ENCODE assay signal across 9 cellular contexts in genomic region chr5:1345876-1346626, GRCh38. TPM values are rescaled to one million over a fixed set of nuclear protein-coding genes. Genes with fewer than 3 reads are reported as not detected.
DNase-seq lines count a peak whose midpoint lies in the region; ATAC-seq, FAIRE-seq and TF ChIP-seq lines count a peak whose summit lies in the region.
"Had no signal": no experiment of that assay in that cellular context is flagged by ENCODE, and none has a peak within 500 bp of the region (broad histone marks: within the 10 kb centered on the region; RNA-seq: fewer than 3 reads in every experiment).

No MANE protein-coding gene starts in this region.

- peaks cover 10 to 14% of the 10 kb centered on the region in 2 donors for H3K36me3 Mint-ChIP-seq in activated T-cell treated with anti-CD3 and anti-CD28 coated beads, Interleukin-2, amount 50 U/mL, for 72 hours (ENCODE audit: insufficient read depth in 2 of 2)
- H3K36me3 Mint-ChIP-seq in type B pancreatic cell: peaks cover 9% of the 10 kb centered on the region

- 67 to 80% (median 77%) methylated on average over 26 to 27 of the region's 27 CpGs for WGBS in small intestine, 3 donors

- intact Hi-C loops in lower lobe of right lung (cut with DNase I): no loop called here

- H3K27ac ChIP-seq in lower lobe of right lung: peak overlapping the region; percentile 92
- H3K27ac ChIP-seq in small intestine (ENCODE audit: low read depth in 1 of 2, low read length in 1 of 2): no peak overlapping the region

- H3K9me3 Mint-ChIP-seq in activated T-cell treated with anti-CD3 and anti-CD28 coated beads, Interleukin-2, amount 50 U/mL, for 72 hours: no peaks in the 10 kb centered on the region
- H3K9me3 Mint-ChIP-seq in type B pancreatic cell: no peaks in the 10 kb centered on the region

- no peaks in the 10 kb centered on the region for H3K27me3 Mint-ChIP-seq in activated T-cell treated with anti-CD3 and anti-CD28 coated beads, Interleukin-2, amount 50 U/mL, for 72 hours (ENCODE audit: low read depth)
- no peaks in the 10 kb centered on the region for H3K27me3 Mint-ChIP-seq in type B pancreatic cell

- H3K4me1 Mint-ChIP-seq in activated T-cell treated with anti-CD3 and anti-CD28 coated beads, Interleukin-2, amount 50 U/mL, for 72 hours (ENCODE audit: low read depth): peaks cover 29% of the 10 kb centered on the region
- peaks cover 5% of the 10 kb centered on the region for H3K4me1 Mint-ChIP-seq in type B pancreatic cell (ENCODE audit: unreplicated experiment)

- no peaks in the 10 kb centered on the region for H3K27me3 ChIP-seq in lower lobe of right lung (ENCODE audit: low read depth)
- H3K27me3 ChIP-seq in small intestine (ENCODE audit: control insufficient read depth in 2 of 2, insufficient read depth in 2 of 2, low read length in 2 of 2): no peaks in the 10 kb centered on the region

- H3K4me1 ChIP-seq in lower lobe of right lung (peaks cover 35% of the 10 kb centered on the region), small intestine (ENCODE audit: control insufficient read depth in 2 of 2, insufficient read depth in 1 of 2, low read depth in 1 of 2, low read length in 1 of 2) (peaks cover 0 to 4% of the 10 kb centered on the region in 2 donors)

- no peak for TF ChIP-seq CTCF in astrocyte of the spinal cord (IDR thresholded peaks at IDR 0.05; ENCODE audit: low read depth, low read length)
- TF ChIP-seq CTCF in lower lobe of right lung (IDR thresholded peaks at IDR 0.05): no peak
- TF ChIP-seq CTCF in type B pancreatic cell (conservative IDR thresholded peaks at IDR 0.05): no peak

- no peak overlapping the region for H3K27ac Mint-ChIP-seq in activated T-cell treated with anti-CD3 and anti-CD28 coated beads, Interleukin-2, amount 50 U/mL, for 72 hours
- peak overlapping the region; percentile 53 for H3K27ac Mint-ChIP-seq in type B pancreatic cell

- ATAC-seq in activated T-cell treated with anti-CD3 and anti-CD28 coated beads, Interleukin-2, amount 50 U/mL, for 72 hours (replicated peaks in 1 of 2): no peak
- ATAC-seq in lower lobe of right lung: no peak

- peak overlapping the region; percentile 80 to 82 for H3K4me3 Mint-ChIP-seq in activated T-cell treated with anti-CD3 and anti-CD28 coated beads, Interleukin-2, amount 50 U/mL, for 72 hours
- H3K4me3 Mint-ChIP-seq in type B pancreatic cell: peak overlapping the region; percentile 86

- in situ Hi-C loops in astrocyte of the spinal cord (cut with HindIII; ENCODE audit: low sequenced_read_pairs): no loop called here

- no peak for FAIRE-seq in small intestine (lab: Jason Lieb, UNC)
- FAIRE-seq: TTC549 had no signal

- H3K4me3 ChIP-seq in astrocyte of the spinal cord (ENCODE audit: low read depth, low read length): peak overlapping the region; percentile 91
- peak overlapping the region; percentile 94 for H3K4me3 ChIP-seq in lower lobe of right lung
- H3K4me3 ChIP-seq in small intestine (ENCODE audit: low read depth in 1 of 2, low read length in 2 of 2): peak overlapping the region in 1 of 2 donors; percentile 97

- no peak for DNase-seq in activated T-cell treated with anti-CD3 and anti-CD28 coated beads, Interleukin-2, amount 50 U/mL, for 72 hours
- DNase-seq in activated T-cell treated with anti-CD3 and anti-CD28 coated beads, Interleukin-2, amount 50 U/mL, for 1 hour: no peak
- DNase-seq in astrocyte of the spinal cord (ENCODE audit: low read depth, low spot score) (no peak), lower lobe of right lung (no peak), type B pancreatic cell (ENCODE audit: extremely low spot score, unreplicated experiment) (no peak), small intestine (no peak), DMS153 treated with DMSO at 0.1 percent for 48 hours (lab: John Stamatoyannopoulos, UW; ENCODE audit: unreplicated experiment) (no peak)
- no peak for DNase-seq in activated effector memory CD4-positive, alpha-beta T cell treated with Interleukin-2 at 50 U/mL for 16 hours

- no peaks in the 10 kb centered on the region for H3K9me3 ChIP-seq in lower lobe of right lung
- no peaks in the 10 kb centered on the region for H3K9me3 ChIP-seq in small intestine (ENCODE audit: control insufficient read depth, low read depth)

- H3K36me3 ChIP-seq in lower lobe of right lung (peaks cover 19% of the 10 kb centered on the region), small intestine (ENCODE audit: control insufficient read depth in 2 of 2, insufficient read depth in 2 of 2, low read length in 2 of 2) (peaks cover 3 to 4% of the 10 kb centered on the region in 2 donors)

RNA-seq across cellular contexts. Expression of gene CLPTM1L, which starts 1.2 kb away (rescaled TPM):
- total RNA-seq in activated T-cell treated with anti-CD3 and anti-CD28 coated beads, Interleukin-2, amount 50 U/mL, for 72 hours: 10 to 100 TPM; 78.6 to 80.2 TPM
- 135 TPM for total RNA-seq in lower lobe of right lung
- total RNA-seq in type B pancreatic cell (ENCODE audit: low replicate concordance): 84.8 and 90.1 TPM in 2 replicates
- 10 to 100 TPM; 45.8 to 99.7 (median 56.7) TPM for polyA plus RNA-seq in small intestine

RNA-seq across cellular contexts. Expression of gene TERT, which starts 51.2 kb away (rescaled TPM):
- total RNA-seq in activated T-cell treated with anti-CD3 and anti-CD28 coated beads, Interleukin-2, amount 50 U/mL, for 72 hours: 1 to 10 TPM; 2.5 to 5.1 TPM
- total RNA-seq in lower lobe of right lung: not detected
- total RNA-seq in type B pancreatic cell (ENCODE audit: low replicate concordance): 1.7 and 2.4 TPM in 2 replicates
- 1 to 10 TPM in 1 of 3 donors, under 1 TPM in 1, not detected in 1; 0.54 to 1.4 TPM for polyA plus RNA-seq in small intestine
